18 cellular contexts compared by ENCODE assay signal in the genomic region with DNA sequence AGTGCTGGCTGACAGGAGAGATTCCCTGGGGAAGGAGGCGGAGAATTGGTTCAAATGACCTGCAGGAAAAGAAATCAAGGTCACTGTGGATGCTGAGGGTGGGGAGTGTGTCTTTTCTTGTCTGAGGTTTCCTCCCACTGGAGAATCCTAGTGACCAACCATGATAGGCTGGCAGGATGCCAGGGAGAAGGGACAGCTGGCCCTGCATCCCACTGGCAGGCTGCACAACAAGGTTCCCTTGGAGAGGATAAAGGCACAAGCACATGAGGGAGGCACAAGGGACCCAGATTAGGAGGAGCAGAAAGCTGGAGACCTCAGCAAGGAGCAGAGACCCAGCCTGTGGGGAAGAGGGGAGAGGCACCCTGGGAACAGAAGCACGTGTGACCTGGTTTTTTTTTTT. TPM values are rescaled to one million over a fixed set of nuclear protein-coding genes. Genes with fewer than 3 reads are reported as not detected.
DNase-seq lines count a peak whose midpoint lies in the region; ATAC-seq and TF ChIP-seq lines count a peak whose summit lies in the region.
"Had no signal": no experiment of that assay in that cellular context is flagged by ENCODE, and none has a peak within 500 bp of the region (broad histone marks: within the 10 kb centered on the region; RNA-seq: fewer than 3 reads in every experiment).

No MANE protein-coding gene starts in this region.

- H4K91ac ChIP-seq in mesenchymal stem cell (ENCODE audit: low read length): no peak overlapping the region

- DNase-seq in activated naive CD4-positive, alpha-beta T cell (lab: John Stamatoyannopoulos, UW): no peak
- DNase-seq in WTC11 (ENCODE audit: low spot score) (no peak), mesenchymal stem cell (no peak), left colon (no peak), NCI-H1105 (lab: John Stamatoyannopoulos, UW) (no peak)
- DNase-seq in stimulated activated naive B cell treated with anti-CD40 and anti-IgM and Interleukin-4, amounts not matched to agents 10 μg/mL and 1 μg/mL and 100 μg/mL, for 72 hours: no peak
- DNase-seq: activated CD8-positive, alpha-beta memory T cell treated with anti-CD3 and anti-CD28 coated beads, Interleukin-2, amount 50 U/mL, for 4 hours; activated gamma-delta T cell treated with Interleukin-2 at 50 U/mL for 16 hours; aorta; colonic mucosa; mesendoderm; NCI-H2029 treated with DMSO at 0.1 percent for 48 hours; NCI-H526 treated with DMSO at 0.1 percent for 48 hours; PC-9; sigmoid colon; stimulated activated CD4-positive, alpha-beta T cell treated with anti-CD3 and anti-CD28 coated beads, Interleukin-2, amount 100 ng/mL, for 24 hours had no signal

- no peaks in the 10 kb centered on the region for H3K27me3 ChIP-seq in mesenchymal stem cell (ENCODE audit: control insufficient read depth in 1 of 2, insufficient read depth in 1 of 2, low read length in 2 of 2)
- H3K27me3 ChIP-seq: colonic mucosa, sigmoid colon had no signal

- peaks cover 6% of the 10 kb centered on the region for H3K4me1 ChIP-seq in mesenchymal stem cell (ENCODE audit: control insufficient read depth, insufficient read depth, low read depth, low read length)
- H3K4me1 ChIP-seq: colonic mucosa, sigmoid colon had no signal

- H3K27me3 Mint-ChIP-seq in activated naive CD4-positive, alpha-beta T cell treated with anti-CD3 and anti-CD28 coated beads, Interleukin-2, amount 50 U/mL, for 24 hours: no peaks in the 10 kb centered on the region
- no peaks in the 10 kb centered on the region for H3K27me3 Mint-ChIP-seq in WTC11 (ENCODE audit: low read depth)
- no peaks in the 10 kb centered on the region for H3K27me3 Mint-ChIP-seq in stimulated activated naive B cell treated with anti-CD40 and anti-IgM and Interleukin-4, amounts not matched to agents 10 μg/mL and 1 μg/mL and 100 μg/mL, for 72 hours

- no peak overlapping the region for H3K23ac ChIP-seq in mesenchymal stem cell (ENCODE audit: low read length in 2 of 2)

- H3K9ac ChIP-seq in mesenchymal stem cell (ENCODE audit: low read length): no peak overlapping the region

- H2BK12ac ChIP-seq in mesenchymal stem cell (ENCODE audit: low read length in 2 of 2): no peak overlapping the region

- CTCF ChIA-PET in WTC11 (lab: Charles Lee): interaction anchor here (0.8 to 3.3 kb wide), 2 partner anchors 11 to 84 kb away, joined by 3 to 40 read pairs; a partner anchor contains a TSS

- H3K4me1 Mint-ChIP-seq in activated naive CD4-positive, alpha-beta T cell treated with anti-CD3 and anti-CD28 coated beads, Interleukin-2, amount 50 U/mL, for 24 hours: no peaks in the 10 kb centered on the region
- H3K4me1 Mint-ChIP-seq in WTC11: peaks cover 2% of the 10 kb centered on the region; the same call in 1 of the 2 replicates
- H3K4me1 Mint-ChIP-seq in stimulated activated naive B cell treated with anti-CD40 and anti-IgM and Interleukin-4, amounts not matched to agents 10 μg/mL and 1 μg/mL and 100 μg/mL, for 72 hours: peaks cover 8 to 11% of the 10 kb centered on the region in 2 donors

- peak overlapping the region; percentile 51 for H4K8ac ChIP-seq in mesenchymal stem cell (ENCODE audit: low read length)

- H3K18ac ChIP-seq in mesenchymal stem cell (ENCODE audit: low read depth in 1 of 2, low read length in 2 of 2): no peak overlapping the region

- no peak overlapping the region for H3K4ac ChIP-seq in mesenchymal stem cell (ENCODE audit: low read depth in 1 of 2, low read length in 2 of 2)

- peak overlapping the region; percentile 70 for H3K27ac Mint-ChIP-seq in activated naive CD4-positive, alpha-beta T cell treated with anti-CD3 and anti-CD28 coated beads, Interleukin-2, amount 50 U/mL, for 24 hours
- H3K27ac Mint-ChIP-seq in WTC11: peak overlapping the region; percentile 31
- H3K27ac Mint-ChIP-seq in stimulated activated naive B cell treated with anti-CD40 and anti-IgM and Interleukin-4, amounts not matched to agents 10 μg/mL and 1 μg/mL and 100 μg/mL, for 72 hours: peak overlapping the region; percentile 40

- H3K4me3 ChIP-seq in mesenchymal stem cell (ENCODE audit: insufficient read depth in 1 of 2, low read depth in 1 of 2, low read length in 2 of 2): no peak overlapping the region
- H3K4me3 ChIP-seq: colonic mucosa, PC-9, sigmoid colon had no signal

- no peak overlapping the region for H2BK15ac ChIP-seq in mesenchymal stem cell (ENCODE audit: low read depth, poor library complexity, severe bottlenecking)

- H3K36me3 Mint-ChIP-seq in activated naive CD4-positive, alpha-beta T cell treated with anti-CD3 and anti-CD28 coated beads, Interleukin-2, amount 50 U/mL, for 24 hours: peaks cover 5% of the 10 kb centered on the region
- peaks cover 6% of the 10 kb centered on the region; the same call in 1 of the 2 replicates for H3K36me3 Mint-ChIP-seq in WTC11
- H3K36me3 Mint-ChIP-seq in stimulated activated naive B cell treated with anti-CD40 and anti-IgM and Interleukin-4, amounts not matched to agents 10 μg/mL and 1 μg/mL and 100 μg/mL, for 72 hours: peaks cover 38 to 44% of the 10 kb centered on the region in 2 donors

- H3K4me3 Mint-ChIP-seq in activated naive CD4-positive, alpha-beta T cell treated with anti-CD3 and anti-CD28 coated beads, Interleukin-2, amount 50 U/mL, for 24 hours: no peak overlapping the region
- H3K4me3 Mint-ChIP-seq in WTC11: no peak overlapping the region
- no peak overlapping the region for H3K4me3 Mint-ChIP-seq in stimulated activated naive B cell treated with anti-CD40 and anti-IgM and Interleukin-4, amounts not matched to agents 10 μg/mL and 1 μg/mL and 100 μg/mL, for 72 hours

- H2AFZ ChIP-seq in mesenchymal stem cell (ENCODE audit: low read depth, low read length): no peak overlapping the region
- H2AFZ ChIP-seq: PC-9 had no signal

- H2AK5ac ChIP-seq in mesenchymal stem cell (ENCODE audit: low read length, severe bottlenecking): no peak overlapping the region

- no peaks in the 10 kb centered on the region for H3K9me3 Mint-ChIP-seq in activated naive CD4-positive, alpha-beta T cell treated with anti-CD3 and anti-CD28 coated beads, Interleukin-2, amount 50 U/mL, for 24 hours
- no peaks in the 10 kb centered on the region for H3K9me3 Mint-ChIP-seq in WTC11
- no peaks in the 10 kb centered on the region for H3K9me3 Mint-ChIP-seq in stimulated activated naive B cell treated with anti-CD40 and anti-IgM and Interleukin-4, amounts not matched to agents 10 μg/mL and 1 μg/mL and 100 μg/mL, for 72 hours

- POLR2A ChIA-PET in WTC11 (lab: Charles Lee): interaction anchor here (0.7 kb wide), 1 partner anchor 12 kb away, joined by 4 read pairs; no protein-coding TSS in a partner anchor

- no peak for ATAC-seq in WTC11
- no peak for ATAC-seq in stimulated activated naive B cell treated with anti-CD40 and anti-IgM and Interleukin-4, amounts not matched to agents 10 μg/mL and 1 μg/mL and 100 μg/mL, for 72 hours (replicated peaks)
- no peak for ATAC-seq in GM18498 (IDR thresholded peaks at IDR 0.05; ENCODE audit: unreplicated experiment)
- no peak for ATAC-seq in left colon

- no peak overlapping the region for H3K4me2 ChIP-seq in mesenchymal stem cell (ENCODE audit: low read length, poor library complexity, severe bottlenecking)
- H3K4me2 ChIP-seq: PC-9 had no signal

- no peaks in the 10 kb centered on the region for H3K79me1 ChIP-seq in mesenchymal stem cell (replicated peaks; ENCODE audit: low read length, poor library complexity, severe bottlenecking)

- no peak overlapping the region for H2BK120ac ChIP-seq in mesenchymal stem cell (ENCODE audit: low read depth, low read length)

- H3K14ac ChIP-seq in mesenchymal stem cell (ENCODE audit: low read length in 2 of 2): no peak overlapping the region

- no peak for TF ChIP-seq CTCF in WTC11 (IDR thresholded peaks at IDR 0.05)

- H3K9me3 ChIP-seq in mesenchymal stem cell (ENCODE audit: control insufficient read depth, low read length): no peaks in the 10 kb centered on the region
- H3K9me3 ChIP-seq: colonic mucosa, sigmoid colon had no signal

- WGBS in mesenchymal stem cell: 100% methylated on average over 1 of the region's 2 CpGs

- H2BK5ac ChIP-seq in mesenchymal stem cell (ENCODE audit: low read depth, low read length, poor library complexity, severe bottlenecking): no peak overlapping the region

- peaks cover 44 to 48% of the 10 kb centered on the region in 2 experiments for H3K36me3 ChIP-seq in mesenchymal stem cell (ENCODE audit: control insufficient read depth in 1 of 2, insufficient read depth in 2 of 2, low read depth in 1 of 2, low read length in 2 of 2)

- intact Hi-C loops in left colon (cut with DNase I, micrococcal nuclease): no loop called here

- no peak overlapping the region for H3K27ac ChIP-seq in mesenchymal stem cell (ENCODE audit: low read length, poor library complexity, severe bottlenecking)
- H3K27ac ChIP-seq: colonic mucosa, PC-9, sigmoid colon had no signal

TF ChIP-seq in WTC11, 78 proteins besides CTCF, POLR2A, EP300 and RAD21 (continues in another document):
- TF ChIP-seq ELF4 (CRISPR knock-in tag; IDR thresholded peaks at IDR 0.05; ENCODE audit: low read depth) (no peak), ZBTB21 (CRISPR knock-in tag; IDR thresholded peaks at IDR 0.05; ENCODE audit: borderline replicate concordance) (no peak), SOX15 (CRISPR knock-in tag; IDR thresholded peaks at IDR 0.05) (no peak), GRHL2 (CRISPR knock-in tag; IDR thresholded peaks at IDR 0.05; ENCODE audit: insufficient replicate concordance, severe bottlenecking) (no peak), GABPB1 (CRISPR knock-in tag; IDR thresholded peaks at IDR 0.05) (no peak)
- TF ChIP-seq, protein P1, sequence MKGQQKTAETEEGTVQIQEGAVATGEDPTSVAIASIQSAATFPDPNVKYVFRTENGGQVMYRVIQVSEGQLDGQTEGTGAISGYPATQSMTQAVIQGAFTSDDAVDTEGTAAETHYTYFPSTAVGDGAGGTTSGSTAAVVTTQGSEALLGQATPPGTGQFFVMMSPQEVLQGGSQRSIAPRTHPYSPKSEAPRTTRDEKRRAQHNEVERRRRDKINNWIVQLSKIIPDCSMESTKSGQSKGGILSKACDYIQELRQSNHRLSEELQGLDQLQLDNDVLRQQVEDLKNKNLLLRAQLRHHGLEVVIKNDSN (CRISPR knock-in tag; IDR thresholded peaks at IDR 0.05): no peak

RNA-seq across cellular contexts. Expression of a gene that starts 11.4 kb away (rescaled TPM):
- total RNA-seq in WTC11 (2021): 39.7 to 46.3 TPM (median 45.2 TPM) in 3 replicates
- polyA plus RNA-seq in mesenchymal stem cell (2013, experiment 1 of 2): 28.9 TPM
- polyA plus RNA-seq in mesenchymal stem cell (2013, experiment 2 of 2): 26.9 TPM
- total RNA-seq in left colon: 10 to 100 TPM; 76.2 to 82.5 TPM

RNA-seq across cellular contexts. Expression of a gene that starts 33.1 kb away (rescaled TPM):
- total RNA-seq in WTC11 (2021) (24.1 to 28.9 TPM (median 27.5 TPM) in 3 replicates), left colon (1 to 10 TPM; 4.2 to 5.4 TPM)
- polyA plus RNA-seq in mesenchymal stem cell (2013, experiment 1 of 2): 2.0 TPM
- polyA plus RNA-seq in mesenchymal stem cell (2013, experiment 2 of 2): 2.0 TPM

RNA-seq across cellular contexts. Expression of a gene that starts 36.4 kb away (rescaled TPM):
- total RNA-seq in WTC11 (2021): 20.6 to 24.5 TPM (median 23.8 TPM) in 3 replicates
- polyA plus RNA-seq in mesenchymal stem cell (2013, experiment 1 of 2): 22.8 TPM
- polyA plus RNA-seq in mesenchymal stem cell (2013, experiment 2 of 2): 22.7 TPM
- total RNA-seq in left colon: 10 to 100 TPM; 53.0 to 62.0 TPM

RNA-seq across cellular contexts. Expression of a gene that starts 46.4 kb away (rescaled TPM):
- 1,083 to 1,129 TPM (median 1,086 TPM) in 3 replicates for total RNA-seq in WTC11 (2021)
- 293 TPM for polyA plus RNA-seq in mesenchymal stem cell (2013, experiment 1 of 2)
- polyA plus RNA-seq in mesenchymal stem cell (2013, experiment 2 of 2): 300 TPM
- 100 to 1,000 TPM; 153 to 193 TPM for total RNA-seq in left colon

RNA-seq across cellular contexts. Expression of a gene that starts 51.7 kb away (rescaled TPM):
- total RNA-seq in WTC11 (2021) (20.8 to 23.2 TPM (median 21.6 TPM) in 3 replicates), left colon (10 to 100 TPM; 21.9 to 24.4 TPM)
- polyA plus RNA-seq in mesenchymal stem cell (2013, experiment 1 of 2): 16.8 TPM
- polyA plus RNA-seq in mesenchymal stem cell (2013, experiment 2 of 2): 17.1 TPM
